8 cellular contexts compared by ENCODE assay signal in genomic region chr18:55779711-55780590, GRCh38.
A peak's percentile ranks its signal among the peaks of the same experiment; 100 is the strongest.
DNase-seq lines count a peak whose midpoint lies in the region; ATAC-seq and TF ChIP-seq lines count a peak whose summit lies in the region.

No MANE protein-coding gene starts in this region.

- DNase-seq in NCI-H1417 (lab: John Stamatoyannopoulos, UW) (peak; percentile 31 to 92 (median 90)), NCI-H1417 treated with DMSO at 0.1 percent for 48 hours (lab: John Stamatoyannopoulos, UW) (no peak), NCI-H1105 (lab: John Stamatoyannopoulos, UW) (peak; percentile 37), cerebellum (ENCODE audit: low spot score) (peak; percentile 55), kidney epithelial cell (ENCODE audit: low read depth) (no peak), cerebellar nuclear complex (lab: John Stamatoyannopoulos, UW) (no peak), NCI-H1048 (lab: John Stamatoyannopoulos, UW) (no peak)
- DNase-seq in stimulated activated effector memory CD8-positive, alpha-beta T cell treated with anti-CD3 and anti-CD28 coated beads, Interleukin-12 subunit alpha, Interleukin-12 subunit beta, amount 100 ng/mL, for 72 hours (ENCODE audit: low spot score in 2 of 2) = no peak

- H3K36me3 ChIP-seq in kidney epithelial cell (ENCODE audit: control insufficient read depth, insufficient read depth, low read length) = no peaks in the 10 kb centered on the region

- no peak overlapping the region for H3K27ac Mint-ChIP-seq in stimulated activated effector memory CD8-positive, alpha-beta T cell treated with anti-CD3 and anti-CD28 coated beads, Interleukin-12 subunit alpha, Interleukin-12 subunit beta, amount 100 ng/mL, for 72 hours

- H3K4me1 Mint-ChIP-seq in stimulated activated effector memory CD8-positive, alpha-beta T cell treated with anti-CD3 and anti-CD28 coated beads, Interleukin-12 subunit alpha, Interleukin-12 subunit beta, amount 100 ng/mL, for 72 hours = no peaks in the 10 kb centered on the region

- TF ChIP-seq CTCF in kidney epithelial cell (IDR thresholded peaks at IDR 0.05; ENCODE audit: insufficient read depth, low read length, poor library complexity, severe bottlenecking) = no peak

- no peak overlapping the region for H3K4me3 Mint-ChIP-seq in stimulated activated effector memory CD8-positive, alpha-beta T cell treated with anti-CD3 and anti-CD28 coated beads, Interleukin-12 subunit alpha, Interleukin-12 subunit beta, amount 100 ng/mL, for 72 hours

- peak; percentile 16 for ATAC-seq in stimulated activated effector memory CD8-positive, alpha-beta T cell treated with anti-CD3 and anti-CD28 coated beads, Interleukin-12 subunit alpha, Interleukin-12 subunit beta, amount 100 ng/mL, for 72 hours

- H3K9me3 Mint-ChIP-seq in stimulated activated effector memory CD8-positive, alpha-beta T cell treated with anti-CD3 and anti-CD28 coated beads, Interleukin-12 subunit alpha, Interleukin-12 subunit beta, amount 100 ng/mL, for 72 hours = peaks cover 4% of the 10 kb centered on the region

- no peaks in the 10 kb centered on the region for H3K36me3 Mint-ChIP-seq in stimulated activated effector memory CD8-positive, alpha-beta T cell treated with anti-CD3 and anti-CD28 coated beads, Interleukin-12 subunit alpha, Interleukin-12 subunit beta, amount 100 ng/mL, for 72 hours

- H3K4me3 ChIP-seq in kidney epithelial cell (ENCODE audit: low read depth, low read length) = peak overlapping the region; percentile 56

- no peaks in the 10 kb centered on the region for H3K27me3 ChIP-seq in kidney epithelial cell (ENCODE audit: control insufficient read depth, insufficient read depth, low read length)

Comparison
In these comparisons a context has a peak if more than half of its experiments do, and no peak if none do; other contexts are left out.
1. DNase-seq: peak in NCI-H1417 (3 of 3), NCI-H1105 (single experiment) and cerebellum (single experiment); none in NCI-H1417 treated with DMSO at 0.1 percent for 48 hours (single experiment), kidney epithelial cell (single experiment), stimulated activated effector memory CD8-positive, alpha-beta T cell treated with anti-CD3 and anti-CD28 coated beads, Interleukin-12 subunit alpha, Interleukin-12 subunit beta, amount 100 ng/mL, for 72 hours (0 of 2), cerebellar nuclear complex (0 of 2) and NCI-H1048 (single experiment).